8 cellular contexts compared by ENCODE assay signal in genomic region chr17:60524463-60525346, GRCh38. TPM values are rescaled to one million over a fixed set of nuclear protein-coding genes. Genes with fewer than 3 reads are reported as not detected.
DNase-seq lines count a peak whose midpoint lies in the region; ATAC-seq, FAIRE-seq and TF ChIP-seq lines count a peak whose summit lies in the region.

No MANE protein-coding gene starts in this region.

- no peak for FAIRE-seq in small intestine (lab: Jason Lieb, UNC)

- H3K36me3 Mint-ChIP-seq in activated T-helper 2 cell treated with anti-CD3 and anti-CD28 coated beads, Interferon-gamma antibody, Interleukin-2, Interleukin-4, amounts not matched to agents 10 μg/mL and 5 μg/mL and 100 μg/mL, durations not matched to agents 14 hours and 24 hours and 36 hours (ENCODE audit: low read depth): peaks cover 19% of the 10 kb centered on the region

- 14 to 22% (median 19%) methylated on average over 9 of the region's 9 CpGs for WGBS in small intestine, 3 donors

- peaks cover 29% of the 10 kb centered on the region for H3K4me1 Mint-ChIP-seq in activated T-helper 2 cell treated with anti-CD3 and anti-CD28 coated beads, Interferon-gamma antibody, Interleukin-2, Interleukin-4, amounts not matched to agents 10 μg/mL and 5 μg/mL and 100 μg/mL, durations not matched to agents 14 hours and 24 hours and 36 hours (ENCODE audit: low read depth)

- no peaks in the 10 kb centered on the region for H3K27me3 Mint-ChIP-seq in activated T-helper 2 cell treated with anti-CD3 and anti-CD28 coated beads, Interferon-gamma antibody, Interleukin-2, Interleukin-4, amounts not matched to agents 10 μg/mL and 5 μg/mL and 100 μg/mL, durations not matched to agents 14 hours and 24 hours and 36 hours (ENCODE audit: low read depth)

- H3K4me3 ChIP-seq in HEK293 (ENCODE audit: low read depth, low read length) (peak overlapping the region; percentile 98), iPS-20b (ENCODE audit: low read length) (peak overlapping the region; percentile 99), small intestine (ENCODE audit: low read depth in 1 of 2, low read length in 2 of 2) (peak overlapping the region; percentile 67 to 78)

- H3K27ac ChIP-seq in HEK293 (ENCODE audit: extremely low read depth, low read depth, low read length): peak overlapping the region; percentile 98
- peak overlapping the region; percentile 73 for H3K27ac ChIP-seq in iPS-20b (ENCODE audit: low read length)
- peak overlapping the region in 1 of 2 donors; percentile 98 for H3K27ac ChIP-seq in small intestine (ENCODE audit: low read depth in 1 of 2, low read length in 1 of 2)

- H3K27ac Mint-ChIP-seq in activated T-helper 2 cell treated with anti-CD3 and anti-CD28 coated beads, Interferon-gamma antibody, Interleukin-2, Interleukin-4, amounts not matched to agents 10 μg/mL and 5 μg/mL and 100 μg/mL, durations not matched to agents 14 hours and 24 hours and 36 hours: peak overlapping the region; percentile 92

- H3K4me1 ChIP-seq in HEK293 (ENCODE audit: control insufficient read depth, insufficient read depth, low read length) (no peaks in the 10 kb centered on the region), iPS-20b (ENCODE audit: insufficient read depth, low read length) (peaks cover 8% of the 10 kb centered on the region; the same call in 1 of the 2 replicates), small intestine (ENCODE audit: control insufficient read depth in 2 of 2, insufficient read depth in 1 of 2, low read depth in 1 of 2, low read length in 1 of 2) (peaks cover 2 to 7% of the 10 kb centered on the region in 2 donors)

- no peaks in the 10 kb centered on the region for H3K9me3 ChIP-seq in HEK293 (ENCODE audit: control insufficient read depth, insufficient read depth, low read depth, low read length)
- no peaks in the 10 kb centered on the region for H3K9me3 ChIP-seq in iPS-20b (ENCODE audit: insufficient read depth, low read depth, low read length)
- H3K9me3 ChIP-seq in small intestine (ENCODE audit: control insufficient read depth, low read depth): no peaks in the 10 kb centered on the region

- peak overlapping the region; percentile 96 for H3K9ac ChIP-seq in iPS-20b (ENCODE audit: low read depth, low read length)

- no peaks in the 10 kb centered on the region for H3K9me3 Mint-ChIP-seq in activated T-helper 2 cell treated with anti-CD3 and anti-CD28 coated beads, Interferon-gamma antibody, Interleukin-2, Interleukin-4, amounts not matched to agents 10 μg/mL and 5 μg/mL and 100 μg/mL, durations not matched to agents 14 hours and 24 hours and 36 hours

- intact Hi-C loops in activated T-helper 2 cell treated with anti-CD3 and anti-CD28 coated beads, Interferon-gamma antibody, Interleukin-2, Interleukin-4, amounts not matched to agents 10 μg/mL and 5 μg/mL and 100 μg/mL, durations not matched to agents 14 hours and 24 hours and 36 hours (cut with micrococcal nuclease): loop anchor here (5.0 kb wide), 2 partner anchors 118 to 632 kb away; partner anchors contain the start of genes RPS6KB1 and TUBD1

- CTCF ChIA-PET in HEK293 (lab: Yijun Ruan, JAX): interaction anchor here (0.6 kb wide), 1 partner anchor 116 kb away, joined by 3 read pairs; no protein-coding TSS in a partner anchor

- POLR2A ChIA-PET in HEK293 (lab: Yijun Ruan, JAX): interaction anchor here (0.6 to 4.4 kb wide), 2 partner anchors 16 to 75 kb away, joined by 3 to 31 read pairs; partner anchors contain the start of gene PPM1D

- H3K4me3 Mint-ChIP-seq in activated T-helper 2 cell treated with anti-CD3 and anti-CD28 coated beads, Interferon-gamma antibody, Interleukin-2, Interleukin-4, amounts not matched to agents 10 μg/mL and 5 μg/mL and 100 μg/mL, durations not matched to agents 14 hours and 24 hours and 36 hours (ENCODE audit: low read depth): peak overlapping the region; percentile 99

- peak; percentile 5 for DNase-seq in Ammon's horn (ENCODE audit: low spot score)
- DNase-seq in activated T-helper 2 cell treated with anti-CD3 and anti-CD28 coated beads, Interferon-gamma antibody, Interleukin-2, Interleukin-4, amounts not matched to agents 10 μg/mL and 5 μg/mL and 100 μg/mL, durations not matched to agents 14 hours and 24 hours and 36 hours (ENCODE audit: low spot score): no peak
- peak; percentile 36 for DNase-seq in small intestine
- no peak for DNase-seq in cerebellar cortex (ENCODE audit: low spot score)
- no peak for DNase-seq in GDM1 (lab: John Stamatoyannopoulos, UW)

- H3K36me3 ChIP-seq in HEK293 (ENCODE audit: control insufficient read depth in 2 of 2, insufficient read depth in 1 of 2, low read length in 2 of 2) (peaks cover 3 to 11% of the 10 kb centered on the region in 2 experiments; a peak in 2 of 3 replicates), iPS-20b (ENCODE audit: insufficient read depth, low read depth, low read length) (peaks cover 13% of the 10 kb centered on the region), small intestine (ENCODE audit: control insufficient read depth in 2 of 2, insufficient read depth in 2 of 2, low read length in 2 of 2) (peaks cover 0 to 2% of the 10 kb centered on the region in 2 donors)

- ATAC-seq in HG02798 (IDR thresholded peaks at IDR 0.05; ENCODE audit: poor library complexity, unreplicated experiment): no peak

- H3K27me3 ChIP-seq in iPS-20b (ENCODE audit: insufficient read depth, low read length) (no peaks in the 10 kb centered on the region), small intestine (ENCODE audit: control insufficient read depth in 2 of 2, insufficient read depth in 2 of 2, low read length in 2 of 2) (no peaks in the 10 kb centered on the region)

- no peak for TF ChIP-seq CTCF in HEK293 (tag by site-specific recombination; IDR thresholded peaks at IDR 0.05)

TF ChIP-seq in HEK293, 187 proteins besides CTCF, POLR2A, EP300 and RAD21 (continues in another document):
- no peak for TF ChIP-seq EGR2 (tag by site-specific recombination; IDR thresholded peaks at IDR 0.05; ENCODE audit: low read depth)
- TF ChIP-seq ZNF777 (tag by site-specific recombination; IDR thresholded peaks at IDR 0.05; ENCODE audit: borderline replicate concordance): no peak
- TF ChIP-seq ZNF645 (tag by site-specific recombination; IDR thresholded peaks at IDR 0.05): no peak
- no peak; the same call in 1 of the 2 replicates for TF ChIP-seq ZNF561 (tag by site-specific recombination; IDR thresholded peaks at IDR 0.05; ENCODE audit: borderline replicate concordance)
- peak; percentile 80 for TF ChIP-seq PRDM6 (tag by site-specific recombination; IDR thresholded peaks at IDR 0.05)
- TF ChIP-seq ZXDB (tag by site-specific recombination; IDR thresholded peaks at IDR 0.05): peak; percentile 27; the same call in 1 of the 2 replicates
- TF ChIP-seq ZNF449 (tag by site-specific recombination; IDR thresholded peaks at IDR 0.05): no peak
- TF ChIP-seq ZNF23 (tag by site-specific recombination; IDR thresholded peaks at IDR 0.05; ENCODE audit: borderline replicate concordance): no peak
- TF ChIP-seq ZNF501 (tag by site-specific recombination; IDR thresholded peaks at IDR 0.05): no peak
- peak; percentile 25; the same call in 1 of the 2 replicates for TF ChIP-seq ZBTB48 (tag by site-specific recombination; IDR thresholded peaks at IDR 0.05)
- TF ChIP-seq KLF10 (tag by site-specific recombination; IDR thresholded peaks at IDR 0.05): no peak
- no peak for TF ChIP-seq ZNF621 (tag by site-specific recombination; IDR thresholded peaks at IDR 0.05)
- peak; percentile 98 for TF ChIP-seq ZNF362 (tag by site-specific recombination; IDR thresholded peaks at IDR 0.05)

RNA-seq across cellular contexts. Expression of gene APPBP2, which starts 1.3 kb away (rescaled TPM):
- 23.2 and 26.9 TPM in 2 replicates for total RNA-seq in activated T-helper 2 cell treated with anti-CD3 and anti-CD28 coated beads, Interferon-gamma antibody, Interleukin-2, Interleukin-4, amounts not matched to agents 10 μg/mL and 5 μg/mL and 100 μg/mL, durations not matched to agents 14 hours and 24 hours and 36 hours
- polyA plus RNA-seq in small intestine: 1 to 10 TPM; 5.7 to 8.5 (median 7.6) TPM

Comparison
In these comparisons a context has a peak if more than half of its experiments do, and no peak if none do; other contexts are left out.
1. DNase-seq: peak in Ammon's horn (single experiment) and small intestine (single experiment); none in activated T-helper 2 cell treated with anti-CD3 and anti-CD28 coated beads, Interferon-gamma antibody, Interleukin-2, Interleukin-4, amounts not matched to agents 10 μg/mL and 5 μg/mL and 100 μg/mL, durations not matched to agents 14 hours and 24 hours and 36 hours (single experiment), cerebellar cortex (single experiment) and GDM1 (single experiment).
2. Peak in every context shown above with its lines, with median percentiles within 50 percentile points of each other: H3K4me3 ChIP-seq.